Comparison of ENCODE assay signal across 13 cellular contexts in the genomic region with DNA sequence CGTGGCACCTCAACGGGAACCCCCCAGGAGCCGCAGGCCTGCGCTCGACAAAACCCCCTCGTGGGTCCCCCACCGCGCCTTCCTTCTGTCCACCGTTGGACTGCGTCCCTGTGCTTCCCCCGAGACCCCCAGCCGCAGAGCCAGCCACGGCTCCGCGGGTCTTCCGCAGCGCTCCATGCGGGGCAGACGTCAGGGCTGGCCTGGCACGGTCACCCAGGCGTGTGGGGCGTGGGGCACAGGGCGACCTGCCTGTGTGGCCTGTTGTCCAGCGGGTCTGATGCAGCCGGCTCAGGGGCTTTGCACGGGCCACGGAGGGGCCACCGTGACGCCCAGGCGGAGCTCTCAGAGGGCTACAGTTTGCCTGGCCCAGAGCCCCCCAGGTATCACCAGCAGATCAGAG. TPM values are rescaled to one million over a fixed set of nuclear protein-coding genes. Genes with fewer than 3 reads are reported as not detected.
DNase-seq lines count a peak whose midpoint lies in the region; ATAC-seq, FAIRE-seq and TF ChIP-seq lines count a peak whose summit lies in the region.
"Had no signal": no experiment of that assay in that cellular context is flagged by ENCODE, and none has a peak within 500 bp of the region (broad histone marks: within the 10 kb centered on the region; RNA-seq: fewer than 3 reads in every experiment).

No MANE protein-coding gene starts in this region.

- no peaks in the 10 kb centered on the region for H3K9me3 Mint-ChIP-seq in activated CD4-positive, alpha-beta T cell treated with anti-CD3 and anti-CD28 coated beads for 36 hours (ENCODE audit: low read depth)
- H3K9me3 Mint-ChIP-seq in activated T-helper 17 cell treated with anti-CD3 and anti-CD28 coated beads, Interleukin-2, amount 50 U/mL, for 72 hours: no peaks in the 10 kb centered on the region
- H3K9me3 Mint-ChIP-seq: activated CD4-positive, alpha-beta T cell treated with anti-CD3 and anti-CD28 coated beads, Interleukin-2, amount 10 ng/mL, durations not matched to agents 7 days and 5 days had no signal

- H3K23ac ChIP-seq in trophoblast cell (ENCODE audit: low read length): no peak overlapping the region

- H3K27ac Mint-ChIP-seq in activated CD4-positive, alpha-beta T cell treated with anti-CD3 and anti-CD28 coated beads for 36 hours: peak overlapping the region; percentile 96
- peak overlapping the region; percentile 99 for H3K27ac Mint-ChIP-seq in activated T-helper 17 cell treated with anti-CD3 and anti-CD28 coated beads, Interleukin-2, amount 50 U/mL, for 72 hours

- H3K36me3 ChIP-seq in kidney (ENCODE audit: control insufficient read depth in 1 of 2, insufficient read depth in 2 of 2, low read length in 2 of 2): no peaks in the 10 kb centered on the region
- peaks cover 0 to 16% (median 14%) of the 10 kb centered on the region in 5 donors for H3K36me3 ChIP-seq in subcutaneous abdominal adipose tissue (ENCODE audit: control insufficient read depth in 5 of 5, insufficient read depth in 5 of 5, low read length in 5 of 5)
- H3K36me3 ChIP-seq in trophoblast cell (ENCODE audit: control insufficient read depth in 1 of 2, insufficient read depth in 2 of 2, low read length in 2 of 2): peaks cover 4% of the 10 kb centered on the region in 2 experiments
- no peaks in the 10 kb centered on the region for H3K36me3 ChIP-seq in PC-3 (ENCODE audit: low read depth, low read length)

- H2AK5ac ChIP-seq in trophoblast cell (ENCODE audit: low read length): no peak overlapping the region

- H3K4me1 Mint-ChIP-seq in activated CD4-positive, alpha-beta T cell treated with anti-CD3 and anti-CD28 coated beads for 36 hours: peaks cover 58% of the 10 kb centered on the region
- peaks cover 36% of the 10 kb centered on the region for H3K4me1 Mint-ChIP-seq in activated T-helper 17 cell treated with anti-CD3 and anti-CD28 coated beads, Interleukin-2, amount 50 U/mL, for 72 hours

- CTCF ChIA-PET in activated CD4-positive, alpha-beta T cell treated with anti-CD3 and anti-CD28 coated beads for 36 hours (lab: Charles Lee): interaction anchor here (0.6 to 4.0 kb wide), 5 partner anchors 28 to 267 kb away, joined by 3 to 18 read pairs (median 5); no protein-coding TSS in a partner anchor
- CTCF ChIA-PET in PC-3 (lab: Charles Lee): no interaction called here

- no peaks in the 10 kb centered on the region for H4K20me1 ChIP-seq in PC-3 (ENCODE audit: low read length)

- intact Hi-C loops in activated CD4-positive, alpha-beta T cell treated with anti-CD3 and anti-CD28 coated beads for 36 hours (cut with DNase I, micrococcal nuclease): no loop called here
- intact Hi-C loops in kidney (cut with DNase I): no loop called here
- intact Hi-C loops in PC-3 (cut with micrococcal nuclease): no loop called here

- H4K8ac ChIP-seq in trophoblast cell (ENCODE audit: low read depth, low read length): no peak overlapping the region

- POLR2A ChIA-PET in activated CD4-positive, alpha-beta T cell treated with anti-CD3 and anti-CD28 coated beads for 36 hours (lab: Charles Lee): interaction anchor here (0.6 to 0.8 kb wide), 2 partner anchors 22 to 117 kb away, joined by 3 to 7 read pairs; no protein-coding TSS in a partner anchor
- POLR2A ChIA-PET in PC-3 (lab: Charles Lee; ENCODE audit: unreplicated experiment): no interaction called here

- H3F3A ChIP-seq in PC-3 (ENCODE audit: low read length, unreplicated experiment): no peaks in the 10 kb centered on the region

- H3K9me3 ChIP-seq in kidney (ENCODE audit: control insufficient read depth in 1 of 2, low read length in 2 of 2) (no peaks in the 10 kb centered on the region), subcutaneous abdominal adipose tissue (ENCODE audit: control insufficient read depth in 5 of 5, low read length in 5 of 5) (no peaks in the 10 kb centered on the region), trophoblast cell (ENCODE audit: insufficient read depth, low read depth, low read length) (peaks cover 2% of the 10 kb centered on the region), PC-3 (ENCODE audit: low read length) (no peaks in the 10 kb centered on the region)

- no peak for TF ChIP-seq CTCF in kidney (IDR thresholded peaks at IDR 0.05; ENCODE audit: borderline replicate concordance, extremely low read depth, insufficient read depth)
- TF ChIP-seq CTCF in PC-3 (conservative IDR thresholded peaks at IDR 0.05; ENCODE audit: low read depth, low read length): no peak

- no peak overlapping the region for H3K14ac ChIP-seq in trophoblast cell (ENCODE audit: low read length)

- no peak overlapping the region for H2BK12ac ChIP-seq in trophoblast cell (ENCODE audit: low read length)

- BruUV-seq in PC-3 (replicated peaks; lab: Mats Ljungman, UMichigan): no TSS peak

- H2BK120ac ChIP-seq in trophoblast cell (ENCODE audit: insufficient read depth, low read length, poor library complexity): no peak overlapping the region

- H3K18ac ChIP-seq in trophoblast cell (ENCODE audit: low read length): no peak overlapping the region

- H3K9ac ChIP-seq in kidney (ENCODE audit: low read length in 2 of 2) (no peak overlapping the region), subcutaneous abdominal adipose tissue (ENCODE audit: low read length in 5 of 5) (no peak overlapping the region), trophoblast cell (ENCODE audit: low read length) (no peak overlapping the region), PC-3 (ENCODE audit: low read length) (no peak overlapping the region)

- H3K36me3 Mint-ChIP-seq in activated CD4-positive, alpha-beta T cell treated with anti-CD3 and anti-CD28 coated beads for 36 hours (ENCODE audit: low read depth): peaks cover 65% of the 10 kb centered on the region
- peaks cover 61% of the 10 kb centered on the region for H3K36me3 Mint-ChIP-seq in activated T-helper 17 cell treated with anti-CD3 and anti-CD28 coated beads, Interleukin-2, amount 50 U/mL, for 72 hours (ENCODE audit: low read depth)

- no peak overlapping the region for H3K4me2 ChIP-seq in trophoblast cell (ENCODE audit: low read length)
- no peak overlapping the region for H3K4me2 ChIP-seq in PC-3 (ENCODE audit: low read length)

- H3K79me1 ChIP-seq in trophoblast cell (ENCODE audit: low read length): no peaks in the 10 kb centered on the region

- H2BK5ac ChIP-seq in trophoblast cell (ENCODE audit: low read depth, low read length, poor library complexity): no peak overlapping the region

- H3K27me3 Mint-ChIP-seq in activated CD4-positive, alpha-beta T cell treated with anti-CD3 and anti-CD28 coated beads for 36 hours: no peaks in the 10 kb centered on the region
- no peaks in the 10 kb centered on the region for H3K27me3 Mint-ChIP-seq in activated T-helper 17 cell treated with anti-CD3 and anti-CD28 coated beads, Interleukin-2, amount 50 U/mL, for 72 hours
- H3K27me3 Mint-ChIP-seq: activated CD4-positive, alpha-beta T cell treated with anti-CD3 and anti-CD28 coated beads, Interleukin-2, amount 10 ng/mL, durations not matched to agents 7 days and 5 days had no signal

- no peak for ATAC-seq in activated CD4-positive, alpha-beta T cell treated with anti-CD3 and anti-CD28 coated beads for 36 hours
- ATAC-seq in activated T-helper 17 cell treated with anti-CD3 and anti-CD28 coated beads, Interleukin-2, amount 50 U/mL, for 72 hours (replicated peaks): no peak
- ATAC-seq in PC-3: no peak
- ATAC-seq: foreskin keratinocyte, Panc1 had no signal

- no peak overlapping the region for H3K4me3 ChIP-seq in kidney (ENCODE audit: low read length in 2 of 2)
- H3K4me3 ChIP-seq in subcutaneous abdominal adipose tissue (ENCODE audit: low read depth in 1 of 5, low read length in 5 of 5): no peak overlapping the region
- no peak overlapping the region for H3K4me3 ChIP-seq in trophoblast cell (ENCODE audit: low read depth, low read length)
- no peak overlapping the region for H3K4me3 ChIP-seq in PC-3 (ENCODE audit: low read length)

- H4K12ac ChIP-seq in trophoblast cell (ENCODE audit: low read depth, low read length): no peak overlapping the region

- H3K79me2 ChIP-seq in trophoblast cell (ENCODE audit: control insufficient read depth, insufficient read depth, low read length, poor library complexity): no peaks in the 10 kb centered on the region
- peaks cover 10% of the 10 kb centered on the region for H3K79me2 ChIP-seq in PC-3 (ENCODE audit: low read length)

- peak overlapping the region; percentile 83 for H3K4me3 Mint-ChIP-seq in activated CD4-positive, alpha-beta T cell treated with anti-CD3 and anti-CD28 coated beads for 36 hours
- peak overlapping the region; percentile 97 for H3K4me3 Mint-ChIP-seq in activated T-helper 17 cell treated with anti-CD3 and anti-CD28 coated beads, Interleukin-2, amount 50 U/mL, for 72 hours

- H3K27ac ChIP-seq in kidney (ENCODE audit: low read depth in 2 of 2, low read length in 2 of 2): no peak overlapping the region
- H3K27ac ChIP-seq in subcutaneous abdominal adipose tissue (ENCODE audit: low read depth, low read length): peak overlapping the region; percentile 74
- no peak overlapping the region for H3K27ac ChIP-seq in trophoblast cell (ENCODE audit: low read depth, low read length)
- no peak overlapping the region for H3K27ac ChIP-seq in PC-3 (ENCODE audit: low read length)
- H3K27ac ChIP-seq: foreskin keratinocyte had no signal

- no peak overlapping the region for H3K4ac ChIP-seq in trophoblast cell (ENCODE audit: low read depth, low read length)

- no peak for FAIRE-seq in kidney (lab: Jason Lieb, UNC)

- no peak overlapping the region for H4K91ac ChIP-seq in trophoblast cell (ENCODE audit: low read depth, low read length)

- DNase-seq in activated CD4-positive, alpha-beta T cell treated with anti-CD3 and anti-CD28 coated beads for 36 hours: no peak
- DNase-seq in activated CD4-positive, alpha-beta T cell treated with anti-CD3 and anti-CD28 coated beads for 48 hours: no peak
- peak; percentile 80 for DNase-seq in kidney
- no peak for DNase-seq in SHP77 treated with DMSO at 0.1 percent for 48 hours (lab: John Stamatoyannopoulos, UW)
- DNase-seq in trophoblast cell: no peak
- DNase-seq in PC-3: no peak
- DNase-seq: 8988T; activated CD4-positive, alpha-beta T cell treated with anti-CD3 and anti-CD28 coated beads, Interleukin-2, amount 10 ng/mL, durations not matched to agents 7 days and 5 days; foreskin keratinocyte; NCI-H1092 treated with DMSO at 0.1 percent for 48 hours had no signal

- H2AFZ ChIP-seq in trophoblast cell (ENCODE audit: insufficient read depth, low read length, poor library complexity) (no peak overlapping the region), PC-3 (ENCODE audit: low read length) (no peak overlapping the region)

- H3K4me1 ChIP-seq in kidney (ENCODE audit: control insufficient read depth in 1 of 2, insufficient read depth in 1 of 2, low read depth in 1 of 2, low read length in 2 of 2): peaks cover 0 to 4% of the 10 kb centered on the region in 2 donors
- peaks cover 0 to 54% (median 40%) of the 10 kb centered on the region in 5 donors for H3K4me1 ChIP-seq in subcutaneous abdominal adipose tissue (ENCODE audit: control insufficient read depth in 5 of 5, insufficient read depth in 5 of 5, low read length in 5 of 5)
- H3K4me1 ChIP-seq in trophoblast cell (ENCODE audit: control insufficient read depth in 1 of 2, insufficient read depth in 2 of 2, low read length in 2 of 2): peaks cover 3 to 5% of the 10 kb centered on the region in 2 experiments
- H3K4me1 ChIP-seq in PC-3 (ENCODE audit: insufficient read depth, low read length): peaks cover 28% of the 10 kb centered on the region

- no peaks in the 10 kb centered on the region for H3K9me2 ChIP-seq in PC-3 (replicated peaks; ENCODE audit: low read length)

- no CpG with 5 or more reads among the region's 30 CpGs for WGBS in trophoblast cell (ENCODE audit: extremely low coverage, insufficient coverage, insufficient read length)

- no peaks in the 10 kb centered on the region for H3K27me3 ChIP-seq in subcutaneous abdominal adipose tissue (ENCODE audit: control insufficient read depth in 5 of 5, insufficient read depth in 4 of 5, low read length in 5 of 5)
- no peaks in the 10 kb centered on the region for H3K27me3 ChIP-seq in trophoblast cell (ENCODE audit: insufficient read depth, low read length)
- no peaks in the 10 kb centered on the region for H3K27me3 ChIP-seq in PC-3 (ENCODE audit: low read length)
- H3K27me3 ChIP-seq: foreskin keratinocyte had no signal

RNA-seq across cellular contexts. Expression of gene NFATC1, which starts 11.0 kb away (rescaled TPM):
- 100 to 1,000 TPM in 1 of 2 experiments, 10 to 100 TPM in 1; 96.0 to 104 TPM for total RNA-seq in activated CD4-positive, alpha-beta T cell treated with anti-CD3 and anti-CD28 coated beads for 36 hours
- 10 to 100 TPM; 20.3 to 79.3 TPM for total RNA-seq in activated T-helper 17 cell treated with anti-CD3 and anti-CD28 coated beads, Interleukin-2, amount 50 U/mL, for 72 hours
- total RNA-seq in kidney: 17.2 TPM
- polyA plus RNA-seq in kidney (ENCODE audit: insufficient read depth, low read depth, low replicate concordance): 4.3 TPM
- 3.9 and 4.4 TPM in 2 replicates for polyA plus RNA-seq in trophoblast cell (2013)
- 5.9 and 9.8 TPM in 2 replicates for total RNA-seq in PC-3 (2014; rRNA removed)
